ENCODE assay signal across 29 cellular contexts in the genomic region with DNA sequence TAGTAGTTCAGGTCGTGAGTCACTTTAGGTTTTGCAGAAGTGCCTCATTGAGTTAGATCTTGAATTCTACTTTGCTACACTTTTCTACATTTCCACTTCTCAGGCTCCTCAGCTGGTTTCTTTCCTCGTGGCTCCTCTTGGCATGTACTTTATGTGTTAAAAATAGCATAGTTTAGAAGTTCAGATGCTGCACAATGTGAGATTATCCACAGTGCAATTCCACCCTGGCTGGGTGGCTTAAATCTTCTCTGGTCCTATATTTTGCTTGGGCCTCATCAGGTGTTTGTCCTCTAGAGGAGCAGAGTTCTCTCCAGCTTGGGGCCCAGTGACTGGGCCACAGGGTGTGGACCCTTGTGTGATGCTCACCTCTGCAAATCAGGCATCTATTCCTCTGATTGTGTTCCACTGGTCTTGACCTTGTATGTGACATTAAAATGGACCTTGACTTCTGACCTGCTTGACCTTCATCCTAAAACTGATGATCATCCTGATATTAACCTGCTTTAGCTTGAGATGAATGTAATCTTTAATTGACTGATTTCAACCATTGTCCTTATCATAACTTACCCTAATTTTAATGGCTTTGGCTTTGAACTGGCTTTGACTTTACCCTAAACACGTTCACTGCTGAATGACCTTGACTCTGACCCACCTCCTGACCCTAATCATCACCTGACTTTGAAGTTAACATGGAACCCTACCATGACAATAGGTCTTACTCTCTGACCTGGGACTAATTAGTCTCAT.
A peak's percentile ranks its signal among the peaks of the same experiment; 100 is the strongest.
DNase-seq lines count a peak whose midpoint lies in the region; ATAC-seq and TF ChIP-seq lines count a peak whose summit lies in the region.
"Had no signal": no experiment of that assay in that cellular context is flagged by ENCODE, and none has a peak within 500 bp of the region (broad histone marks: within the 10 kb centered on the region; RNA-seq: fewer than 3 reads in every experiment).

No MANE protein-coding gene starts in this region.

- no peak overlapping the region for H3K4me3 Mint-ChIP-seq in activated CD4-positive, alpha-beta T cell treated with anti-CD3 and anti-CD28 coated beads for 36 hours
- H3K4me3 Mint-ChIP-seq in CD8-positive, alpha-beta memory T cell, result no peak overlapping the region
- H3K4me3 Mint-ChIP-seq: activated T-helper 17 cell treated with anti-CD3 and anti-CD28 coated beads, Interleukin-2, amount 50 U/mL, for 72 hours; HFFc6; nephron progenitor cell had no signal

- no peak for DNase-seq in activated CD4-positive, alpha-beta T cell treated with anti-CD3 and anti-CD28 coated beads for 36 hours
- no peak for DNase-seq in activated CD4-positive, alpha-beta T cell treated with anti-CD3 and anti-CD28 coated beads, Interleukin-2, amount 50 U/mL, for 48 hours
- no peak for DNase-seq in CD8-positive, alpha-beta memory T cell
- DNase-seq in heart left ventricle (no peak), gastrocnemius medialis (peak in 1 of 2 donors; percentile 53), left colon (no peak), NCI-H1436 treated with DMSO at 0.1 percent for 48 hours (lab: John Stamatoyannopoulos, UW) (no peak), posterior vena cava (ENCODE audit: low spot score) (no peak)
- DNase-seq: activated CD4-positive, CD25-positive, alpha-beta regulatory T cell treated with anti-CD3 and anti-CD28 coated beads, Interleukin-2, amount 50 U/mL, for 72 hours; brain microvascular endothelial cell; colonic mucosa; glutamatergic neuron; GM23248; HFFc6; midbrain; NCI-H1105; NCI-H345; NCI-H82; nephron progenitor cell; OCI-M1; SHP77; stimulated activated CD4-positive, alpha-beta T cell treated with anti-CD3 and anti-CD28 coated beads, Interleukin-2, amount 100 ng/mL, for 24 hours; stomach; SW 1271; upper lobe of left lung had no signal

- no peaks in the 10 kb centered on the region for H3K9me3 ChIP-seq in CD8-positive, alpha-beta memory T cell (ENCODE audit: low read length)
- H3K9me3 ChIP-seq in heart left ventricle (no peaks in the 10 kb centered on the region), gastrocnemius medialis (no peaks in the 10 kb centered on the region)
- H3K9me3 ChIP-seq: A549, BLaER1, colonic mucosa, stomach, upper lobe of left lung had no signal

- in situ Hi-C loops in gastrocnemius medialis (cut with MboI; ENCODE audit: low sequenced_read_pairs in 4 of 4), result no loop called here

- no peaks in the 10 kb centered on the region for H3K4me1 Mint-ChIP-seq in activated CD4-positive, alpha-beta T cell treated with anti-CD3 and anti-CD28 coated beads for 36 hours
- H3K4me1 Mint-ChIP-seq in CD8-positive, alpha-beta memory T cell, result peaks cover 0 to 2% (median 0%) of the 10 kb centered on the region in 3 donors
- H3K4me1 Mint-ChIP-seq: nephron progenitor cell had no signal

- no peak overlapping the region for H3K4me3 ChIP-seq in CD8-positive, alpha-beta memory T cell (ENCODE audit: low read length)
- no peak overlapping the region for H3K4me3 ChIP-seq in heart left ventricle
- H3K4me3 ChIP-seq in gastrocnemius medialis, result no peak overlapping the region
- H3K4me3 ChIP-seq: A549, BLaER1, colonic mucosa, GM23248, stomach, upper lobe of left lung had no signal

- WGBS in heart left ventricle, 4 donors, result 26 to 33% (median 28%) methylated on average over 3 of the region's 3 CpGs

- POLR2A ChIA-PET in activated CD4-positive, alpha-beta T cell treated with anti-CD3 and anti-CD28 coated beads for 36 hours (lab: Charles Lee), result no interaction called here
- POLR2A ChIA-PET in CD8-positive, alpha-beta memory T cell (lab: Charles Lee), result no interaction called here

- intact Hi-C loops in activated CD4-positive, alpha-beta T cell treated with anti-CD3 and anti-CD28 coated beads for 36 hours (cut with DNase I, micrococcal nuclease), result no loop called here
- intact Hi-C loops in heart left ventricle (cut with DNase I) (no loop called here), gastrocnemius medialis (cut with DNase I; ENCODE audit: low total_unique reads) (no loop called here), left colon (cut with DNase I, micrococcal nuclease) (no loop called here), posterior vena cava (cut with DNase I) (no loop called here)

- no peak overlapping the region for H3K27ac ChIP-seq in CD8-positive, alpha-beta memory T cell (ENCODE audit: low read depth, low read length)
- H3K27ac ChIP-seq in heart left ventricle, result peak overlapping the region; percentile 71 to 89 (median 84)
- peak overlapping the region; percentile 94 to 99 (median 96) for H3K27ac ChIP-seq in gastrocnemius medialis
- H3K27ac ChIP-seq: A549, BLaER1, brain microvascular endothelial cell, colonic mucosa, GM23248, parathyroid adenoma had no signal

- no peaks in the 10 kb centered on the region for H3K4me1 ChIP-seq in CD8-positive, alpha-beta memory T cell (ENCODE audit: insufficient read depth, low read length)
- peaks cover 21 to 68% (median 45%) of the 10 kb centered on the region in 12 donors for H3K4me1 ChIP-seq in heart left ventricle
- H3K4me1 ChIP-seq in gastrocnemius medialis, result peaks cover 56 to 79% of the 10 kb centered on the region in 2 donors
- H3K4me1 ChIP-seq: A549, colonic mucosa, parathyroid adenoma had no signal

- H3K36me3 Mint-ChIP-seq in activated CD4-positive, alpha-beta T cell treated with anti-CD3 and anti-CD28 coated beads for 36 hours (ENCODE audit: low read depth), result peaks cover 62% of the 10 kb centered on the region
- peaks cover 12 to 87% (median 34%) of the 10 kb centered on the region in 3 donors for H3K36me3 Mint-ChIP-seq in CD8-positive, alpha-beta memory T cell

- H3K27me3 Mint-ChIP-seq in activated CD4-positive, alpha-beta T cell treated with anti-CD3 and anti-CD28 coated beads for 36 hours, result no peaks in the 10 kb centered on the region
- H3K27me3 Mint-ChIP-seq in CD8-positive, alpha-beta memory T cell, result peaks cover 0 to 2% of the 10 kb centered on the region in 2 donors
- H3K27me3 Mint-ChIP-seq: activated T-helper 17 cell treated with anti-CD3 and anti-CD28 coated beads, Interleukin-2, amount 50 U/mL, for 72 hours had no signal

- peaks cover 49% of the 10 kb centered on the region for H3K36me3 ChIP-seq in CD8-positive, alpha-beta memory T cell (ENCODE audit: insufficient read depth, low read length)
- H3K36me3 ChIP-seq in heart left ventricle (peaks cover 0 to 92% (median 45%) of the 10 kb centered on the region in 9 donors), gastrocnemius medialis (peaks cover 0 to 37% of the 10 kb centered on the region in 2 donors)
- H3K36me3 ChIP-seq: colonic mucosa had no signal

- CTCF ChIA-PET in activated CD4-positive, alpha-beta T cell treated with anti-CD3 and anti-CD28 coated beads for 36 hours (lab: Charles Lee), result interaction anchor here (0.7 kb wide), 1 partner anchor 198 kb away, joined by 3 read pairs; no protein-coding TSS in a partner anchor
- CTCF ChIA-PET in CD8-positive, alpha-beta memory T cell (lab: Charles Lee), result no interaction called here

- TF ChIP-seq POLR2A in heart left ventricle (IDR thresholded peaks at IDR 0.05), result no peak
- peak in 1 of 2 donors; percentile 19 for TF ChIP-seq POLR2A in gastrocnemius medialis (IDR thresholded peaks at IDR 0.05)

- no peak for TF ChIP-seq CTCF in heart left ventricle (IDR thresholded peaks at IDR 0.05)
- TF ChIP-seq CTCF in gastrocnemius medialis (IDR thresholded peaks at IDR 0.05 in 4 of 5, conservative IDR thresholded peaks at IDR 0.05 in 1 of 5), result no peak

- ATAC-seq in activated CD4-positive, alpha-beta T cell treated with anti-CD3 and anti-CD28 coated beads for 36 hours, result no peak
- ATAC-seq in heart left ventricle (peak in 3 of 4 donors; percentile 3 to 8 (median 7)), gastrocnemius medialis (peak; percentile 75), left colon (no peak)
- ATAC-seq: A549; activated T-helper 17 cell treated with anti-CD3 and anti-CD28 coated beads, Interleukin-2, amount 50 U/mL, for 72 hours had no signal

- H3K27ac Mint-ChIP-seq in activated CD4-positive, alpha-beta T cell treated with anti-CD3 and anti-CD28 coated beads for 36 hours, result peak overlapping the region; percentile 40
- H3K27ac Mint-ChIP-seq in CD8-positive, alpha-beta memory T cell, result peak overlapping the region in 5 of 8 donors; percentile 27 to 82 (median 54)
- H3K27ac Mint-ChIP-seq: activated T-helper 17 cell treated with anti-CD3 and anti-CD28 coated beads, Interleukin-2, amount 50 U/mL, for 72 hours; HFFc6; nephron progenitor cell had no signal

- no peaks in the 10 kb centered on the region for H3K9me3 Mint-ChIP-seq in activated CD4-positive, alpha-beta T cell treated with anti-CD3 and anti-CD28 coated beads for 36 hours (ENCODE audit: low read depth)
- no peaks in the 10 kb centered on the region for H3K9me3 Mint-ChIP-seq in CD8-positive, alpha-beta memory T cell
- H3K9me3 Mint-ChIP-seq: activated T-helper 17 cell treated with anti-CD3 and anti-CD28 coated beads, Interleukin-2, amount 50 U/mL, for 72 hours; HFFc6; nephron progenitor cell had no signal

- H3K27me3 ChIP-seq in CD8-positive, alpha-beta memory T cell (ENCODE audit: insufficient read depth, low read length, poor library complexity, severe bottlenecking), result no peaks in the 10 kb centered on the region
- H3K27me3 ChIP-seq in heart left ventricle (no peaks in the 10 kb centered on the region), gastrocnemius medialis (no peaks in the 10 kb centered on the region)
- H3K27me3 ChIP-seq: BLaER1, brain microvascular endothelial cell, colonic mucosa, stomach, upper lobe of left lung had no signal

Comparison
In these comparisons a context has a peak if more than half of its experiments do, and no peak if none do; other contexts are left out.
1. ATAC-seq: peak in heart left ventricle (3 of 4) and gastrocnemius medialis (2 of 2); none in activated CD4-positive, alpha-beta T cell treated with anti-CD3 and anti-CD28 coated beads for 36 hours (single experiment) and left colon (single experiment).